ENCODE assay signal across 8 cellular contexts in the genomic region with DNA sequence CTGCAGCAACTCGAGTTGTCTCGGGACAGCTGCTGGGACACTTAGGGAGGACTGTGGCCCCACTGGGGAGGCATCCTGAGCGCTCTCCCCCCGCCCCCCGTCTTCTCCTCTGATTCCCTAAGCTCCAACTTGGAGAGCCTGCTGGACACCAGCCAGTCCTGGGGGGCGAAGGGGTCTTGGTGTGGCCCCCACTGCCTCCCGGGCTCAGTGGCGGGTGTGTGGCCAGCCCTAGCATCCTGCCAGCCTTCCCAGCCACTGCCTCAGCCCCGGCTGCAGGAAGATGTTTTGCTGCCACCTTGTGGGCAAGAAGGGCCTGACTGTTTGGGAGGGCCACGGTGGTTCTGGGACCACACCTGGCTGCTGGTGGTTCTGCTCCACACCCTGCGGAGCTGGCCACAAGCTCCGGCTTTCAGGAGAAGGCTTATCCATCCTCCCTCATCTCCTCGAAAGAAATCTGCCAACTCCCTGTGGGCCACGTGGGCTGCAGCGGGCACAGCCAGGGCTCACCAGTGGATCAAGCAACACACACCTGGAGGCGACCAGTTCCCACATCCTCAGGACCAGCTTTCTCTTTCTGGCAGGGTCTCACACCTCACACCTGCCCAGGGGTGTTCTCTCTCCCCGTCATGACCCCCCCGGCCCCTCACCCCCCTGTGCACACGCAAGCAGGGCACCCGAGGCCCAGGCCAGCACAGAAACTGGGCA. TPM values are rescaled to one million over a fixed set of nuclear protein-coding genes. Genes with fewer than 3 reads are reported as not detected.
DNase-seq lines count a peak whose midpoint lies in the region; ATAC-seq, FAIRE-seq and TF ChIP-seq lines count a peak whose summit lies in the region.

No MANE protein-coding gene starts in this region.

- peak; percentile 89 for ATAC-seq in GM19463 (IDR thresholded peaks at IDR 0.05; ENCODE audit: unreplicated experiment)
- ATAC-seq in SK-N-SH treated with all-trans-retinoic acid at 6 μM for 48 hours = peak; percentile 76
- peak; percentile 83 for ATAC-seq in Right ventricle myocardium superior (ENCODE audit: poor library complexity)
- peak; percentile 79 to 93 (median 86) for ATAC-seq in psoas muscle

- H3K9me3 Mint-ChIP-seq in Calu3 (ENCODE audit: low read depth, unreplicated experiment) = no peaks in the 10 kb centered on the region

- DNase-seq in Calu3 = peak; percentile 82
- peak; percentile 75 for DNase-seq in HTR-8/SVneo (ENCODE audit: insufficient read length, low spot score)
- DNase-seq in activated naive CD4-positive, alpha-beta T cell treated with anti-CD3 and anti-CD28 coated beads, Interleukin-2, amount 50 U/mL, for 16 hours = peak; percentile 78
- peak; percentile 84 for DNase-seq in Right ventricle myocardium superior
- DNase-seq in psoas muscle = peak; percentile 78 to 89
- no peak for DNase-seq in GF-D8 (lab: John Stamatoyannopoulos, UW)

- no peaks in the 10 kb centered on the region for H3K9me3 ChIP-seq in psoas muscle

- H3K36me3 Mint-ChIP-seq in Calu3 (ENCODE audit: insufficient read depth, unreplicated experiment) = peaks cover 9% of the 10 kb centered on the region

- no peaks in the 10 kb centered on the region for H3K4me1 ChIP-seq in psoas muscle

- CTCF ChIA-PET in Calu3 (lab: Charles Lee) = interaction anchor here (1.1 to 1.7 kb wide), 3 partner anchors 28 to 148 kb away, joined by 3 to 5 read pairs (median 4); partner anchors contain the start of genes ABCB8 and TMUB1

- no peak overlapping the region for H3K4me3 ChIP-seq in psoas muscle

- H3K4me1 Mint-ChIP-seq in Calu3 (ENCODE audit: low read depth, unreplicated experiment) = peaks cover 5% of the 10 kb centered on the region

- H3K36me3 ChIP-seq in psoas muscle (ENCODE audit: insufficient read depth in 1 of 2, low read depth in 1 of 2) = no peaks in the 10 kb centered on the region

- H3K27ac ChIP-seq in psoas muscle = no peak overlapping the region

- WGBS in psoas muscle, 3 donors = 33 to 41% (median 36%) methylated on average over 19 to 20 of the region's 20 CpGs

- intact Hi-C loops in Calu3 (cut with micrococcal nuclease; ENCODE audit: unreplicated experiment) = loop anchor here (1.0 to 5.0 kb wide), 4 partner anchors 23 to 214 kb away; partner anchors contain the start of gene ABCB8
- intact Hi-C loops in Right ventricle myocardium superior (cut with DNase I) = loop anchor here (10.0 kb wide), 1 partner anchor 76 kb away; no protein-coding TSS in a partner anchor
- intact Hi-C loops in psoas muscle (cut with DNase I) = loop anchor here (1.0 to 5.0 kb wide), 6 partner anchors 22 to 214 kb away; partner anchors contain the start of gene ABCB8 (in 1 of the 2)

- peak; percentile 63 for FAIRE-seq in HTR-8/SVneo (lab: Jason Lieb, UNC)

- no peaks in the 10 kb centered on the region for H3K27me3 Mint-ChIP-seq in Calu3 (ENCODE audit: unreplicated experiment)

- H3K27ac Mint-ChIP-seq in Calu3 (ENCODE audit: unreplicated experiment) = no peak overlapping the region

- TF ChIP-seq CTCF in Calu3 (IDR thresholded peaks at IDR 0.05; ENCODE audit: unreplicated experiment) (peak; percentile 77), psoas muscle (IDR thresholded peaks at IDR 0.05) (peak; percentile 90)

- H3K27me3 ChIP-seq in psoas muscle (ENCODE audit: insufficient read depth in 3 of 3, low read length in 2 of 3) = no peaks in the 10 kb centered on the region

- no peak overlapping the region for H3K4me3 Mint-ChIP-seq in Calu3 (ENCODE audit: low read depth, unreplicated experiment)

- BruUV-seq in Calu3 (replicated peaks; lab: Mats Ljungman, UMichigan) = no TSS peak

TF ChIP-seq in SK-N-SH treated with all-trans-retinoic acid at 6 μM for 48 hours, 23 proteins besides CTCF, POLR2A, EP300 and RAD21:
- TF ChIP-seq, protein P1, sequence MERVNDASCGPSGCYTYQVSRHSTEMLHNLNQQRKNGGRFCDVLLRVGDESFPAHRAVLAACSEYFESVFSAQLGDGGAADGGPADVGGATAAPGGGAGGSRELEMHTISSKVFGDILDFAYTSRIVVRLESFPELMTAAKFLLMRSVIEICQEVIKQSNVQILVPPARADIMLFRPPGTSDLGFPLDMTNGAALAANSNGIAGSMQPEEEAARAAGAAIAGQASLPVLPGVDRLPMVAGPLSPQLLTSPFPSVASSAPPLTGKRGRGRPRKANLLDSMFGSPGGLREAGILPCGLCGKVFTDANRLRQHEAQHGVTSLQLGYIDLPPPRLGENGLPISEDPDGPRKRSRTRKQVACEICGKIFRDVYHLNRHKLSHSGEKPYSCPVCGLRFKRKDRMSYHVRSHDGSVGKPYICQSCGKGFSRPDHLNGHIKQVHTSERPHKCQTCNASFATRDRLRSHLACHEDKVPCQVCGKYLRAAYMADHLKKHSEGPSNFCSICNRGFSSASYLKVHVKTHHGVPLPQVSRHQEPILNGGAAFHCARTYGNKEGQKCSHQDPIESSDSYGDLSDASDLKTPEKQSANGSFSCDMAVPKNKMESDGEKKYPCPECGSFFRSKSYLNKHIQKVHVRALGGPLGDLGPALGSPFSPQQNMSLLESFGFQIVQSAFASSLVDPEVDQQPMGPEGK (CRISPR knock-in tag; IDR thresholded peaks at IDR 0.05; ENCODE audit: borderline replicate concordance) = peak; percentile 74; the same call in 1 of the 2 replicates
- no peak for TF ChIP-seq SNAI2 (CRISPR knock-in tag; IDR thresholded peaks at IDR 0.05)
- TF ChIP-seq GLIS3 (CRISPR knock-in tag; IDR thresholded peaks at IDR 0.05) = no peak
- no peak for TF ChIP-seq ZC3H10 (CRISPR knock-in tag; IDR thresholded peaks at IDR 0.05)
- no peak for TF ChIP-seq ISL1 (CRISPR knock-in tag; IDR thresholded peaks at IDR 0.05)
- TF ChIP-seq CSRNP3 (CRISPR knock-in tag; IDR thresholded peaks at IDR 0.05) = no peak
- TF ChIP-seq TCF4 (CRISPR knock-in tag; IDR thresholded peaks at IDR 0.05; ENCODE audit: borderline replicate concordance) = no peak
- no peak for TF ChIP-seq BACH2 (CRISPR knock-in tag; IDR thresholded peaks at IDR 0.05; ENCODE audit: borderline replicate concordance)

RNA-seq across cellular contexts. Expression of gene AGAP3, which starts 24.8 kb away (rescaled TPM):
- total RNA-seq in Calu3 (2022) (67.4 and 73.4 TPM in 2 replicates), Right ventricle myocardium superior (62.7 TPM), psoas muscle (10 to 100 TPM; 39.3 to 52.2 (median 51.4) TPM)
- polyA plus RNA-seq in psoas muscle = 10 to 100 TPM; 38.4 to 75.3 (median 44.7) TPM

RNA-seq across cellular contexts. Expression of gene TMUB1, which starts 27.8 kb away (rescaled TPM):
- total RNA-seq in Calu3 (2022) = 49.9 and 51.2 TPM in 2 replicates
- 33.9 TPM for total RNA-seq in Right ventricle myocardium superior
- 10 to 100 TPM; 41.7 to 55.5 (median 44.4) TPM for total RNA-seq in psoas muscle
- 100 to 1,000 TPM in 1 of 3 donors, 10 to 100 TPM in 2; 76.9 to 121 (median 85.3) TPM for polyA plus RNA-seq in psoas muscle

RNA-seq across cellular contexts. Expression of gene FASTK, which starts 30.5 kb away (rescaled TPM):
- total RNA-seq in Calu3 (2022) = 113 and 121 TPM in 2 replicates
- 81.1 TPM for total RNA-seq in Right ventricle myocardium superior
- 100 to 1,000 TPM in 3 of 4 donors, 10 to 100 TPM in 1; 87.1 to 126 (median 111) TPM for total RNA-seq in psoas muscle
- polyA plus RNA-seq in psoas muscle = 100 to 1,000 TPM; 132 to 194 (median 151) TPM

RNA-seq across cellular contexts. Expression of gene SLC4A2, which starts 51.7 kb away (rescaled TPM):
- total RNA-seq in Calu3 (2022) (194 and 209 TPM in 2 replicates), Right ventricle myocardium superior (49.7 TPM), psoas muscle (10 to 100 TPM; 26.5 to 36.0 (median 31.3) TPM)
- 10 to 100 TPM; 26.9 to 39.8 (median 33.5) TPM for polyA plus RNA-seq in psoas muscle

RNA-seq across cellular contexts. Expression of gene CDK5, which starts 53.4 kb away (rescaled TPM):
- total RNA-seq in Calu3 (2022) (23.5 and 24.6 TPM in 2 replicates), Right ventricle myocardium superior (6.3 TPM), psoas muscle (1 to 10 TPM; 3.8 to 6.4 (median 5.4) TPM)
- polyA plus RNA-seq in psoas muscle = 10 to 100 TPM in 1 of 3 donors, 1 to 10 TPM in 2; 5.7 to 15.2 (median 6.2) TPM
